Comparison of ENCODE assay signal across 26 cellular contexts in the genomic region with DNA sequence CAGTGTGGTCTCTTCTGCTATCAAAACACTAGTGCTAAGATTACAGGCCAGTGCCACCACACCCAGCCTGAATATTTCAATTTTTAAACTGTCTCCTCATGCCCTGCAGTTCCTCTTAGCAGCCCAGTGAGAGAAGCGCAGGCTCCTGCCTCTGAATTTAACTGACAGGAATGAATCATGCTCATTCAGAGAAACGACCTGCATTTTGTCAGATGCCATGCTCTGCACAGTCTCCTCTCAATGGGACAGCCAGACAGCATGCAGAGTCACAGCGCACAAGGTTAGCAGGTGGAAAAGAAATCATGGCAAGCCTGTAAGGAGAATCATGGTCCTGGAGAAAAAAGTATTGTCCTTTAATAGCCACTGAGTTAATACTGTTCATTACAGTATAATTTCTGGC.
"Had no signal": no experiment of that assay in that cellular context is flagged by ENCODE, and none has a peak within 500 bp of the region (broad histone marks: within the 10 kb centered on the region; RNA-seq: fewer than 3 reads in every experiment).

No MANE protein-coding gene starts in this region.

- H3K79me2 ChIP-seq: parathyroid adenoma had no signal

- DNase-seq: immature natural killer cell; left ventricle myocardium inferior; mesendoderm; naive B cell; natural killer cell; nephron progenitor cell; occipital lobe; psoas muscle; right lobe of liver; stimulated activated CD4-positive, alpha-beta T cell treated with anti-CD3 and anti-CD28 coated beads, Interleukin-1b, Interleukin-23, amount 100 ng/mL, for 48 hours; stimulated activated CD4-positive, alpha-beta T cell treated with anti-CD3 and anti-CD28 coated beads, Interleukin-2, amount 100 ng/mL, for 48 hours; stimulated activated CD4-positive, alpha-beta T cell treated with anti-CD3 and anti-CD28 coated beads, Interleukin-4, amount 100 ng/mL, for 4 hours; stimulated activated CD8-positive, alpha-beta memory T cell treated with anti-CD3 and anti-CD28 coated beads, Interleukin-4, amount 100 ng/mL, for 48 hours; stimulated activated naive CD4-positive, alpha-beta T cell treated with Interleukin-2 at 50 U/mL for 16 hours; stimulated activated naive CD8-positive, alpha-beta T cell treated with anti-CD3 and anti-CD28 coated beads, Interleukin-15, amount 100 ng/mL, for 72 hours; substantia nigra; uterus had no signal

- H3K4me2 ChIP-seq: neural progenitor cell, smooth muscle cell had no signal

- H3K27me3 ChIP-seq: neural progenitor cell, neutrophil, right lobe of liver, tibial nerve, uterus had no signal

- H3K9me3 ChIP-seq: left ventricle myocardium inferior, neutrophil, psoas muscle, right lobe of liver, tibial nerve, uterus had no signal

- H3K27me3 Mint-ChIP-seq: naive B cell; stimulated activated memory B cell treated with anti-CD40 and anti-IgM and Interleukin-4, amounts not matched to agents 10 μg/mL and 1 μg/mL and 100 μg/mL, for 72 hours; stimulated activated naive CD8-positive, alpha-beta T cell treated with anti-CD3 and anti-CD28 coated beads, Interleukin-15, amount 100 ng/mL, for 72 hours had no signal

- ATAC-seq: natural killer cell; psoas muscle; right lobe of liver; stimulated activated memory B cell treated with anti-CD40 and anti-IgM and Interleukin-4, amounts not matched to agents 10 μg/mL and 1 μg/mL and 100 μg/mL, for 72 hours; stimulated activated naive CD8-positive, alpha-beta T cell treated with anti-CD3 and anti-CD28 coated beads, Interleukin-15, amount 100 ng/mL, for 72 hours had no signal

- H3K27ac Mint-ChIP-seq: immature natural killer cell; mesothelial cell of epicardium; natural killer cell; nephron progenitor cell; neural progenitor cell; stimulated activated memory B cell treated with anti-CD40 and anti-IgM and Interleukin-4, amounts not matched to agents 10 μg/mL and 1 μg/mL and 100 μg/mL, for 72 hours; stimulated activated naive CD8-positive, alpha-beta T cell treated with anti-CD3 and anti-CD28 coated beads, Interleukin-15, amount 100 ng/mL, for 72 hours; type B pancreatic cell had no signal

- H3K4me3 Mint-ChIP-seq: immature natural killer cell; mesothelial cell of epicardium; naive B cell; natural killer cell; nephron progenitor cell; neural progenitor cell; stimulated activated memory B cell treated with anti-CD40 and anti-IgM and Interleukin-4, amounts not matched to agents 10 μg/mL and 1 μg/mL and 100 μg/mL, for 72 hours; stimulated activated naive CD8-positive, alpha-beta T cell treated with anti-CD3 and anti-CD28 coated beads, Interleukin-15, amount 100 ng/mL, for 72 hours; type B pancreatic cell had no signal

- H3K4me3 ChIP-seq: left ventricle myocardium inferior, lung, neural progenitor cell, psoas muscle, right lobe of liver, smooth muscle cell, tibial nerve, uterus had no signal

- H3K4me1 ChIP-seq: left ventricle myocardium inferior, parathyroid adenoma, psoas muscle, right lobe of liver, tibial nerve, uterus had no signal

- H3K4me1 Mint-ChIP-seq: immature natural killer cell; naive B cell; natural killer cell; neural progenitor cell; stimulated activated memory B cell treated with anti-CD40 and anti-IgM and Interleukin-4, amounts not matched to agents 10 μg/mL and 1 μg/mL and 100 μg/mL, for 72 hours; stimulated activated naive CD8-positive, alpha-beta T cell treated with anti-CD3 and anti-CD28 coated beads, Interleukin-15, amount 100 ng/mL, for 72 hours had no signal

- H3K9me3 Mint-ChIP-seq: nephron progenitor cell, neural progenitor cell, type B pancreatic cell had no signal

- H3K27ac ChIP-seq: left ventricle myocardium inferior, neural progenitor cell, neutrophil, parathyroid adenoma, psoas muscle, right lobe of liver, tibial nerve, uterus had no signal

- H3K36me3 Mint-ChIP-seq: immature natural killer cell; mesothelial cell of epicardium; naive B cell; neural progenitor cell; stimulated activated memory B cell treated with anti-CD40 and anti-IgM and Interleukin-4, amounts not matched to agents 10 μg/mL and 1 μg/mL and 100 μg/mL, for 72 hours; type B pancreatic cell had no signal

- H3K36me3 ChIP-seq: left ventricle myocardium inferior, neural progenitor cell, neutrophil, right lobe of liver, tibial nerve, uterus had no signal

- H2AFZ ChIP-seq: neural progenitor cell, parathyroid adenoma had no signal
